11 cellular contexts compared by ENCODE assay signal in genomic region chr2:127453392-127454171, GRCh38. TPM values are rescaled to one million over a fixed set of nuclear protein-coding genes. Genes with fewer than 3 reads are reported as not detected.
A peak's percentile ranks its signal among the peaks of the same experiment; 100 is the strongest.
DNase-seq lines count a peak whose midpoint lies in the region; ATAC-seq and TF ChIP-seq lines count a peak whose summit lies in the region.
"Had no signal": no experiment of that assay in that cellular context is flagged by ENCODE, and none has a peak within 500 bp of the region (broad histone marks: within the 10 kb centered on the region; RNA-seq: fewer than 3 reads in every experiment).

No MANE protein-coding gene starts in this region.

- no peak overlapping the region for H3K27ac ChIP-seq in 22Rv1
- H3K27ac ChIP-seq: HL-60 had no signal

- no peaks in the 10 kb centered on the region for H3K36me3 ChIP-seq in GM06990 (ENCODE audit: control insufficient read depth, insufficient read depth, low read length)

- H3K36me3 Mint-ChIP-seq in activated CD8-positive, alpha-beta T cell treated with anti-CD3 and anti-CD28 coated beads for 36 hours (ENCODE audit: low read depth), result peaks cover 3% of the 10 kb centered on the region

- H3K27me3 Mint-ChIP-seq in activated CD8-positive, alpha-beta T cell treated with anti-CD3 and anti-CD28 coated beads for 36 hours, result no peaks in the 10 kb centered on the region
- H3K27me3 Mint-ChIP-seq: CD4-positive, alpha-beta T cell had no signal

- H3K4me3 Mint-ChIP-seq in activated CD8-positive, alpha-beta T cell treated with anti-CD3 and anti-CD28 coated beads for 36 hours, result no peak overlapping the region
- H3K4me3 Mint-ChIP-seq: CD4-positive, alpha-beta T cell had no signal

- H3K9me3 Mint-ChIP-seq in activated CD8-positive, alpha-beta T cell treated with anti-CD3 and anti-CD28 coated beads for 36 hours, result no peaks in the 10 kb centered on the region

- no peak overlapping the region for H3K27ac Mint-ChIP-seq in activated CD8-positive, alpha-beta T cell treated with anti-CD3 and anti-CD28 coated beads for 36 hours
- H3K27ac Mint-ChIP-seq: CD4-positive, alpha-beta T cell had no signal

- ATAC-seq in activated CD8-positive, alpha-beta T cell treated with anti-CD3 and anti-CD28 coated beads for 36 hours, result no peak

- intact Hi-C loops in activated CD8-positive, alpha-beta T cell treated with anti-CD3 and anti-CD28 coated beads for 36 hours (cut with micrococcal nuclease), result no loop called here

- TF ChIP-seq POLR2A in erythroblast (IDR thresholded peaks at IDR 0.05; ENCODE audit: low read length), result no peak

- POLR2A ChIA-PET in activated CD8-positive, alpha-beta T cell treated with anti-CD3 and anti-CD28 coated beads for 36 hours (lab: Charles Lee), result no interaction called here

- H3K27me3 ChIP-seq in GM06990 (replicated peaks; ENCODE audit: control insufficient read depth, insufficient read depth, low read length), result no peaks in the 10 kb centered on the region

- TF ChIP-seq CTCF in 22Rv1 (IDR thresholded peaks at IDR 0.05), result peak; percentile 20; the same call in 1 of the 2 replicates
- peak; percentile 15 for TF ChIP-seq CTCF in GM06990 (IDR thresholded peaks at IDR 0.05; ENCODE audit: insufficient read depth, low read length, poor library complexity, severe bottlenecking)
- no peak for TF ChIP-seq CTCF in activated CD8-positive, alpha-beta T cell treated with anti-CD3 and anti-CD28 coated beads for 36 hours (IDR thresholded peaks at IDR 0.05)

- DNase-seq in GM06990 (ENCODE audit: extremely low read depth, insufficient read length) (no peak), NCI-H82 treated with DMSO at 0.1 percent for 48 hours (lab: John Stamatoyannopoulos, UW; ENCODE audit: unreplicated experiment) (peak; percentile 27), erythroblast (lab: John Stamatoyannopoulos, UW) (peak; percentile 44 to 48), NOMO-1 treated with DMSO at 0.1 percent for 48 hours (lab: John Stamatoyannopoulos, UW; ENCODE audit: unreplicated experiment) (no peak), NCI-H345 (lab: John Stamatoyannopoulos, UW) (no peak), amniotic stem cell (lab: John Stamatoyannopoulos, UW) (no peak)
- DNase-seq in activated CD8-positive, alpha-beta T cell treated with anti-CD3 and anti-CD28 coated beads for 36 hours, result no peak
- DNase-seq: activated CD8-positive, alpha-beta memory T cell treated with anti-CD3 and anti-CD28 coated beads, Interleukin-2, amount 50 U/mL, for 48 hours; CD4-positive, alpha-beta T cell had no signal

- CTCF ChIA-PET in activated CD8-positive, alpha-beta T cell treated with anti-CD3 and anti-CD28 coated beads for 36 hours (lab: Charles Lee), result interaction anchor here (0.7 to 1.4 kb wide), 5 partner anchors 17 to 257 kb away, joined by 3 read pairs; no protein-coding TSS in a partner anchor

- peaks cover 2% of the 10 kb centered on the region for H3K4me1 Mint-ChIP-seq in activated CD8-positive, alpha-beta T cell treated with anti-CD3 and anti-CD28 coated beads for 36 hours (ENCODE audit: low read depth)

- no peak overlapping the region for H3K4me3 ChIP-seq in GM06990 (replicated peaks; ENCODE audit: low read depth, low read length)

RNA-seq across cellular contexts. Expression of gene PROC, which starts 35.4 kb away (rescaled TPM):
- not detected for total RNA-seq in activated CD8-positive, alpha-beta T cell treated with anti-CD3 and anti-CD28 coated beads for 36 hours

Comparison
In these comparisons a context has a peak if more than half of its experiments do, and no peak if none do; other contexts are left out.
1. DNase-seq: peak in NCI-H82 treated with DMSO at 0.1 percent for 48 hours (single experiment) and erythroblast (2 of 2); none in GM06990 (single experiment), NOMO-1 treated with DMSO at 0.1 percent for 48 hours (single experiment), activated CD8-positive, alpha-beta T cell treated with anti-CD3 and anti-CD28 coated beads for 36 hours (single experiment), NCI-H345 (single experiment) and amniotic stem cell (single experiment).